Comparison of ENCODE assay signal across 1 cellular context in the genomic region with DNA sequence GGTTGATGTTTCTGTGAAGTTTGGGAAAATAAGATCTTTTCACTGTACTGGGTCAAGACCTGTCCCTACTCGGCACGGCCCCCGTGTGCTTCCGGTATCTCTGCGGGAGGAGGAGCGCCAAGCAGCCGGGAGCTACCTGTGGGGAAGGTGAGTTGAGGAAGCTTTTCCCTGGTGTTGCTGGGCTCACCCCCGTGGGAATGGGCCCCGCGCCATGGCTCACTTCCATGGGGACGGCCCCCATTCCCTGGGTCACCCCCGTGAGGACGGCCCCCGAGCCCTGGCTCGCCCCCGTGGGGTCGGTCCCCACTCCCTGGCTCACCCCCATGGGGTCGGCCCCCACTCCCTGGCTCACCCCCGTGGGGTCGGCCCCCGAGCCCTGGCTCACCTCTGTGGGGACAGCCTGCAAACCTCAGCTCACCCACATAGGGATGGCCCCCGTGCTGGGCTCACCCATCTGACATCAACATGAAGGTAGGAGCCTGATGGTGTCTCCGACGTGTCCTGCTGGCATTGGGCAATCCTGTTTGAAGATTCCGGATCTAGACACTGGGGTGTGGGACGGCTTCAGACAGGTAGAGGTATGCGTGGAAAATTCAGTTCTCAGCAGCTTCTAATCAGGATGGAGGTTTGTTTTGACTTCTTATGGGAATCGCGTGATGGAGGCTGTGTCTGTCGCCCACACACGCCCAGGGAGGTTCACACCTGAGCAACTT.
TF ChIP-seq lines count a peak whose summit lies in the region.

No MANE protein-coding gene starts in this region.

TF ChIP-seq in H1, 55 proteins besides CTCF, POLR2A, EP300 and RAD21:
- TF ChIP-seq SIRT6 (IDR thresholded peaks at IDR 0.05; ENCODE audit: low read length) (no peak), KDM1A (IDR thresholded peaks at IDR 0.05; ENCODE audit: borderline replicate concordance, low read length) (no peak), RFX5 (IDR thresholded peaks at IDR 0.05; ENCODE audit: borderline replicate concordance, low read depth, low read length) (no peak), TCF12 (IDR thresholded peaks at IDR 0.05; ENCODE audit: low read depth, low read length) (no peak), KDM4A (IDR thresholded peaks at IDR 0.05; ENCODE audit: low read depth, low read length, severe bottlenecking) (no peak), CBX8 (IDR thresholded peaks at IDR 0.05; ENCODE audit: borderline replicate concordance, low read depth, low read length) (no peak), YY1 (IDR thresholded peaks at IDR 0.05; ENCODE audit: low read depth, low read length) (no peak), KDM5A (IDR thresholded peaks at IDR 0.05; ENCODE audit: low read length) (no peak), JUND (IDR thresholded peaks at IDR 0.05; ENCODE audit: low read length) (no peak), SIX5 (IDR thresholded peaks at IDR 0.05; ENCODE audit: low read depth, low read length) (no peak), TAF1 (IDR thresholded peaks at IDR 0.05; ENCODE audit: low read depth, low read length) (no peak), GTF2F1 (IDR thresholded peaks at IDR 0.05; ENCODE audit: borderline replicate concordance, low read depth, low read length) (no peak), TEAD4 (IDR thresholded peaks at IDR 0.05; ENCODE audit: low read depth, low read length) (no peak), RNF2 (IDR thresholded peaks at IDR 0.05; ENCODE audit: borderline replicate concordance, low read depth, low read length, missing control alignments, poor library complexity, severe bottlenecking) (no peak)
- TF ChIP-seq, protein P1, sequence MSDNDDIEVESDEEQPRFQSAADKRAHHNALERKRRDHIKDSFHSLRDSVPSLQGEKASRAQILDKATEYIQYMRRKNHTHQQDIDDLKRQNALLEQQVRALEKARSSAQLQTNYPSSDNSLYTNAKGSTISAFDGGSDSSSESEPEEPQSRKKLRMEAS (IDR thresholded peaks at IDR 0.05) = no peak
- TF ChIP-seq, protein P2, sequence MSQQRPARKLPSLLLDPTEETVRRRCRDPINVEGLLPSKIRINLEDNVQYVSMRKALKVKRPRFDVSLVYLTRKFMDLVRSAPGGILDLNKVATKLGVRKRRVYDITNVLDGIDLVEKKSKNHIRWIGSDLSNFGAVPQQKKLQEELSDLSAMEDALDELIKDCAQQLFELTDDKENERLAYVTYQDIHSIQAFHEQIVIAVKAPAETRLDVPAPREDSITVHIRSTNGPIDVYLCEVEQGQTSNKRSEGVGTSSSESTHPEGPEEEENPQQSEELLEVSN (IDR thresholded peaks at IDR 0.05) = no peak
